ENCODE assay signal across 17 cellular contexts in the genomic region with DNA sequence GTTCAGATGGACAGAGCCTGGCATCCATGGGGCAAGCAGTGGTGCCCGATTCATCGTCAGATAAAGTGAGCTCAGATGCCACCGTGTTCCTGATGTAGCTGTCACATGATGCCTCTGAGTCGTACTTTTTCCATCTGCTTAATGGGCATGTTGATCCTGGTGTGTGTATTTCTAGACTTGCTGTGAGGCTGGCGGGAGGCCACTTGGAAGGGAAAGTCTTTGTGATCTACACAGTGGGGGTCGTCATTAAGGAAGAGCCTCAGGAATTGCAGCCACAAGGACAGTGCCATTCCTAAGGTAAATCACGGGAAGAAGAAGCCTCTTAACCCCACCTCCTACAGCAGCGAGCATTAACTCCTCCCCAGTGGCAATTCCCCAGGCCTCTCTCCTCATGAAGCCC.
DNase-seq lines count a peak whose midpoint lies in the region; ATAC-seq lines count a peak whose summit lies in the region.
"Had no signal": no experiment of that assay in that cellular context is flagged by ENCODE, and none has a peak within 500 bp of the region (broad histone marks: within the 10 kb centered on the region; RNA-seq: fewer than 3 reads in every experiment).

No MANE protein-coding gene starts in this region.

- no peak overlapping the region for H3K4me3 ChIP-seq in GM23248
- H3K4me3 ChIP-seq in iPS DF 6.9 (ENCODE audit: low read length), result no peak overlapping the region
- H3K4me3 ChIP-seq: MG63, mucosa of descending colon had no signal

- H3K9ac ChIP-seq in GM23248, result no peak overlapping the region

- peak overlapping the region; percentile 6 for H3K4me2 ChIP-seq in GM23248 (ENCODE audit: unreplicated experiment)

- peak; percentile 14 for DNase-seq in A172 (ENCODE audit: low spot score)
- DNase-seq in GM23248, result no peak
- no peak for DNase-seq in T-helper 17 cell
- DNase-seq in iPS DF 6.9 (ENCODE audit: low read depth, low spot score), result peak; percentile 60
- DNase-seq in NCI-H1930 (lab: John Stamatoyannopoulos, UW), result no peak
- DNase-seq in HUDEP-2 (lab: John Stamatoyannopoulos, UW; ENCODE audit: unreplicated experiment in 76 of 76), result no peak
- DNase-seq: dermis blood vessel endothelial cell; MG63; mucosa of descending colon; NCI-H2107; NCI-H82; occipital lobe; stimulated activated CD4-positive, alpha-beta T cell treated with anti-CD3 and anti-CD28 coated beads, Interleukin-4, amount 100 ng/mL, for 4 hours had no signal

- H3K27ac ChIP-seq in GM23248 (no peak overlapping the region), iPS DF 6.9 (ENCODE audit: low read length) (no peak overlapping the region)
- H3K27ac ChIP-seq: RWPE1 had no signal

- in situ Hi-C loops in GM23248 (cut with MboI), result no loop called here

- H3K27ac Mint-ChIP-seq in T-helper 17 cell, result no peak overlapping the region

- no peaks in the 10 kb centered on the region for H3K9me2 ChIP-seq in GM23248 (ENCODE audit: insufficient read depth)

- no peaks in the 10 kb centered on the region for H4K20me1 ChIP-seq in GM23248 (ENCODE audit: insufficient read depth)

- 16 to 20% methylated on average over 8 of the region's 8 CpGs for WGBS in GM23248 (ENCODE audit: low coverage in 1 of 2, low lambda C conversion rate in 2 of 2, missing lambda C conversion rate in 2 of 2), 2 experiments
- WGBS in iPS DF 6.9 (ENCODE audit: insufficient coverage, insufficient read length), result no CpG with 5 or more reads among the region's 8 CpGs

- peaks cover 40% of the 10 kb centered on the region for H3K27me3 ChIP-seq in GM23248 (replicated peaks; ENCODE audit: insufficient read depth)
- peaks cover 48% of the 10 kb centered on the region for H3K27me3 ChIP-seq in iPS DF 6.9 (ENCODE audit: control insufficient read depth, insufficient read depth, low read length)
- H3K27me3 ChIP-seq: sigmoid colon had no signal

- no peaks in the 10 kb centered on the region for H3K36me3 ChIP-seq in GM23248 (ENCODE audit: low read depth)
- no peaks in the 10 kb centered on the region for H3K36me3 ChIP-seq in iPS DF 6.9 (ENCODE audit: control insufficient read depth, insufficient read depth, low read length)
- H3K36me3 ChIP-seq: MG63, sigmoid colon had no signal

- ATAC-seq in T-helper 17 cell, result no peak
- ATAC-seq in GM21723 (IDR thresholded peaks at IDR 0.05; ENCODE audit: unreplicated experiment), result no peak
- ATAC-seq in GM19397 (IDR thresholded peaks at IDR 0.05; ENCODE audit: unreplicated experiment), result no peak

- no peaks in the 10 kb centered on the region for H3K27me3 Mint-ChIP-seq in T-helper 17 cell

- H3K36me3 Mint-ChIP-seq in T-helper 17 cell (ENCODE audit: low read depth), result no peaks in the 10 kb centered on the region

- peaks cover 28% of the 10 kb centered on the region for H3K4me1 Mint-ChIP-seq in T-helper 17 cell

- H3F3A ChIP-seq in GM23248 (ENCODE audit: insufficient read depth), result no peaks in the 10 kb centered on the region

- no peak overlapping the region for H2AFZ ChIP-seq in GM23248

- no peaks in the 10 kb centered on the region for H3K79me2 ChIP-seq in GM23248 (ENCODE audit: insufficient read depth)

- H3K9me3 ChIP-seq in GM23248 (ENCODE audit: low read depth), result no peaks in the 10 kb centered on the region
- H3K9me3 ChIP-seq in T-helper 17 cell (ENCODE audit: control insufficient read depth, low read length, poor library complexity, severe bottlenecking), result no peaks in the 10 kb centered on the region
- no peaks in the 10 kb centered on the region for H3K9me3 ChIP-seq in iPS DF 6.9 (ENCODE audit: control insufficient read depth, insufficient read depth, low read length)
- H3K9me3 ChIP-seq: MG63, mucosa of descending colon, sigmoid colon had no signal

- peak overlapping the region; percentile 85 for H3K4me3 Mint-ChIP-seq in T-helper 17 cell

- H3K4me1 ChIP-seq in GM23248 (ENCODE audit: insufficient read depth) (no peaks in the 10 kb centered on the region), iPS DF 6.9 (ENCODE audit: control insufficient read depth, insufficient read depth, low read length) (0 out of 2 replicates have a peak, but pooled peaks cover 2% of the 10 kb centered on the region)

Comparison
In these comparisons a context has a peak if more than half of its experiments do, and no peak if none do; other contexts are left out.
1. DNase-seq: peak in A172 (single experiment) and iPS DF 6.9 (single experiment); none in GM23248 (single experiment), T-helper 17 cell (0 of 3), NCI-H1930 (0 of 2) and HUDEP-2 (0 of 76).